22 cellular contexts compared by ENCODE assay signal in the genomic region with DNA sequence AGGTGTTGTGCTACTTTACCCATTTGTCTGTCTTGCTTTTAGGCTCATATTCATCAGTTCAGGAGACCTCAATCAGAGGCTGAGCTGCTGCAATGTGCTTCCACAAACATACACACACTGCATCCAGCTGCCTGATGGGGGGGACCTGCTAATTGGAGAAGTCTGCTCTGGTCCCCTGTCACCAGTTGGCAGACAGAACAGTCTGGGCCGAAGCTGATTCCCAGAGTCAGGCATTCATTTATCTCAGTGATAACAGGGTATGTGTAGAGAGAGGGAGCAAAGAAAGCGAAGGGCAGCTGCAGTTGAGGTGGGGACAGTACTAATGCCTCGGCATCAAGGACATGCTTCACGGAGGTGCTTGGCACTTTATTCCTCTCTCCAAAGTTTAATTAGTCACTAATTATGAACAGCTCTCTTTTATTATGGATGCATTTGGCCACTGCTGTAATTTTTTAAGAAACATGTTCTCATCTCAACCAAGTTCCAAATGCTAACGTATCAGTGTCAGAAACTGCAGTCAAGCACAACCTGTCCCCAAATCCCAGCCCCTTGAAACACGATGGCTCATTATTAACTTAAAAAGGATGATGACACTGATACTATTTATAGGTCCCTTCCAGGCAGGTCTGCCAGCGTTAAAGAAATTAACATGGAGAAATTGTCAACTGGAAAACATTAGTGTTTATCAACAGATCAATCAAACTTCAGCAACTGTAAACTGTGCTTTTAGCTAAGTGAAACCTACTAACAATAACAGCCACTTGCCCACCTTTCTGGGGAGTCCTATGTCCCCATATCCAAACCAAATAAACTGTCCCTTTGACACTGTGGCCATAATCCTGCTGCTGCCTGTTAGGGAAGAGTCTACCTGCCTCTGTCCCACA.
DNase-seq lines count a peak whose midpoint lies in the region; ATAC-seq and TF ChIP-seq lines count a peak whose summit lies in the region.
"Had no signal": no experiment of that assay in that cellular context is flagged by ENCODE, and none has a peak within 500 bp of the region (broad histone marks: within the 10 kb centered on the region; RNA-seq: fewer than 3 reads in every experiment).

No MANE protein-coding gene starts in this region.

- no peaks in the 10 kb centered on the region for H3K36me3 Mint-ChIP-seq in MCF 10A (ENCODE audit: insufficient read depth, unreplicated experiment)
- H3K36me3 Mint-ChIP-seq in activated CD8-positive, alpha-beta T cell treated with anti-CD3 and anti-CD28 coated beads, Interleukin-2, amount 10 ng/mL, durations not matched to agents 7 days and 5 days (ENCODE audit: low read depth), result no peaks in the 10 kb centered on the region
- H3K36me3 Mint-ChIP-seq: CD8-positive, alpha-beta memory T cell; IgD-negative memory B cell; stimulated activated naive B cell treated with anti-CD40 and anti-IgM and Interleukin-4, amounts not matched to agents 10 μg/mL and 1 μg/mL and 100 μg/mL, for 72 hours had no signal

- DNase-seq in mammary epithelial cell (no peak), MCF 10A (ENCODE audit: unreplicated experiment) (no peak), NCI-H748 (lab: John Stamatoyannopoulos, UW; ENCODE audit: unreplicated experiment) (peak; percentile 56), dorsolateral prefrontal cortex (no peak), trophoblast cell (no peak)
- DNase-seq in stimulated activated CD4-positive, alpha-beta T cell treated with anti-CD3 and anti-CD28 coated beads, Interleukin-4, amount 100 ng/mL, for 4 hours, result no peak
- no peak for DNase-seq in activated CD8-positive, alpha-beta T cell treated with anti-CD3 and anti-CD28 coated beads, Interleukin-2, amount 10 ng/mL, durations not matched to agents 7 days and 5 days
- DNase-seq: activated CD4-positive, alpha-beta T cell treated with anti-CD3 and anti-CD28 coated beads for 4 hours; activated gamma-delta T cell treated with Interleukin-2 at 50 U/mL for 16 hours; activated naive CD8-positive, alpha-beta T cell treated with anti-CD3 and anti-CD28 coated beads, Interleukin-2, amount 50 U/mL, for 24 hours; activated T-cell treated with anti-CD3 and anti-CD28 coated beads, Interleukin-2, amount 50 U/mL, for 4 hours; CD8-positive, alpha-beta memory T cell; NCI-H1048; NCI-H524; right lobe of liver; stimulated activated naive B cell treated with anti-CD40 and anti-IgM and Interleukin-4, amounts not matched to agents 10 μg/mL and 1 μg/mL and 100 μg/mL, for 72 hours; T-helper 9 cell had no signal

- no peak overlapping the region for H2AK5ac ChIP-seq in trophoblast cell (ENCODE audit: low read length)

- no peak overlapping the region for H2BK120ac ChIP-seq in trophoblast cell (ENCODE audit: insufficient read depth, low read length, poor library complexity)

- H3K4me1 ChIP-seq in mammary epithelial cell (ENCODE audit: insufficient read depth, low read length) (no peaks in the 10 kb centered on the region), trophoblast cell (ENCODE audit: control insufficient read depth in 1 of 2, insufficient read depth in 2 of 2, low read length in 2 of 2) (peaks cover 0 to 2% of the 10 kb centered on the region in 2 experiments)
- H3K4me1 ChIP-seq: right lobe of liver had no signal

- no peak overlapping the region for H3K27ac ChIP-seq in mammary epithelial cell (ENCODE audit: insufficient read depth, low read depth, low read length)
- peak overlapping the region in 33 of 59 donors; percentile 7 to 79 (median 52) for H3K27ac ChIP-seq in dorsolateral prefrontal cortex
- no peak overlapping the region for H3K27ac ChIP-seq in trophoblast cell (ENCODE audit: low read depth, low read length)
- H3K27ac ChIP-seq: right lobe of liver, VCaP had no signal

- no peaks in the 10 kb centered on the region for H3K9me3 Mint-ChIP-seq in MCF 10A (ENCODE audit: unreplicated experiment)
- H3K9me3 Mint-ChIP-seq in activated CD8-positive, alpha-beta T cell treated with anti-CD3 and anti-CD28 coated beads, Interleukin-2, amount 10 ng/mL, durations not matched to agents 7 days and 5 days (ENCODE audit: insufficient read depth), result no peaks in the 10 kb centered on the region

- H3K4me3 ChIP-seq in mammary epithelial cell (replicated peaks in 1 of 3; ENCODE audit: insufficient read depth in 1 of 3, low read depth in 2 of 3, low read length in 3 of 3), result no peak overlapping the region
- H3K4me3 ChIP-seq in dorsolateral prefrontal cortex, result peak overlapping the region in 4 of 59 donors; percentile 3 to 24 (median 10)
- H3K4me3 ChIP-seq in trophoblast cell (ENCODE audit: low read depth, low read length), result no peak overlapping the region
- H3K4me3 ChIP-seq: lung, right lobe of liver had no signal

- H3K18ac ChIP-seq in trophoblast cell (ENCODE audit: low read length), result no peak overlapping the region

- H4K91ac ChIP-seq in trophoblast cell (ENCODE audit: low read depth, low read length), result peak overlapping the region; percentile 43

- H2AFZ ChIP-seq in mammary epithelial cell (ENCODE audit: low read depth, low read length) (peak overlapping the region; percentile 11), trophoblast cell (ENCODE audit: insufficient read depth, low read length, poor library complexity) (no peak overlapping the region)

- dilution Hi-C loops in mammary epithelial cell (cut with HindIII; ENCODE audit: low sequenced_read_pairs), result no loop called here

- no peaks in the 10 kb centered on the region for H3K79me1 ChIP-seq in trophoblast cell (ENCODE audit: low read length)

- intact Hi-C loops in mammary epithelial cell (cut with micrococcal nuclease), result loop anchor here (10.0 kb wide), 3 partner anchors 226 to 836 kb away; no protein-coding TSS in a partner anchor
- intact Hi-C loops in MCF 10A (cut with micrococcal nuclease), result loop anchor here (10.0 kb wide), 4 partner anchors 226 to 1216 kb away; no protein-coding TSS in a partner anchor
- intact Hi-C loops in dorsolateral prefrontal cortex (cut with DNase I), result no loop called here

- WGBS in mammary epithelial cell (ENCODE audit: low coverage, missing lambda C conversion rate), result 81% methylated on average over 7 of the region's 7 CpGs
- no CpG with 5 or more reads among the region's 7 CpGs for WGBS in trophoblast cell (ENCODE audit: extremely low coverage, insufficient coverage, insufficient read length)

- TF ChIP-seq CTCF in mammary epithelial cell (conservative IDR thresholded peaks at IDR 0.05 in 1 of 2, IDR thresholded peaks at IDR 0.05 in 1 of 2; ENCODE audit: extremely low read depth in 1 of 2, insufficient read depth in 1 of 2, low read depth in 1 of 2, low read length in 2 of 2) (no peak), MCF 10A (IDR thresholded peaks at IDR 0.05; ENCODE audit: unreplicated experiment) (no peak), dorsolateral prefrontal cortex (IDR thresholded peaks at IDR 0.05 in 54 of 56, conservative IDR thresholded peaks at IDR 0.05 in 2 of 56; ENCODE audit: low read depth in 1 of 56, partially characterized antibody in 56 of 56) (no peak)

- H3K14ac ChIP-seq in trophoblast cell (ENCODE audit: low read length), result no peak overlapping the region

- no peaks in the 10 kb centered on the region for H3K9me3 ChIP-seq in mammary epithelial cell (replicated peaks; ENCODE audit: insufficient read depth, low read length)
- H3K9me3 ChIP-seq in trophoblast cell (ENCODE audit: insufficient read depth, low read depth, low read length), result no peaks in the 10 kb centered on the region
- H3K9me3 ChIP-seq: right lobe of liver had no signal

- in situ Hi-C loops in mammary epithelial cell (cut with MboI; ENCODE audit: low sequenced_read_pairs in 2 of 2), result no loop called here

- H3K79me2 ChIP-seq in mammary epithelial cell (ENCODE audit: insufficient read depth, low read length), result no peaks in the 10 kb centered on the region
- H3K79me2 ChIP-seq in trophoblast cell (ENCODE audit: control insufficient read depth, insufficient read depth, low read length, poor library complexity), result no peaks in the 10 kb centered on the region

- H2BK5ac ChIP-seq in trophoblast cell (ENCODE audit: low read depth, low read length, poor library complexity), result no peak overlapping the region

- H3K27me3 ChIP-seq in mammary epithelial cell (ENCODE audit: insufficient read depth, low read length) (no peaks in the 10 kb centered on the region), dorsolateral prefrontal cortex (peaks cover 0 to 3% (median 0%) of the 10 kb centered on the region in 45 donors), trophoblast cell (ENCODE audit: insufficient read depth, low read length) (no peaks in the 10 kb centered on the region)
- H3K27me3 ChIP-seq: right lobe of liver had no signal

- H3K4ac ChIP-seq in trophoblast cell (ENCODE audit: low read depth, low read length), result no peak overlapping the region

- H4K20me1 ChIP-seq in mammary epithelial cell (ENCODE audit: insufficient read depth, low read length), result no peaks in the 10 kb centered on the region

- no peak overlapping the region for H3K4me3 Mint-ChIP-seq in MCF 10A (ENCODE audit: unreplicated experiment)
- H3K4me3 Mint-ChIP-seq in activated CD8-positive, alpha-beta T cell treated with anti-CD3 and anti-CD28 coated beads, Interleukin-2, amount 10 ng/mL, durations not matched to agents 7 days and 5 days, result no peak overlapping the region
- H3K4me3 Mint-ChIP-seq: activated naive CD8-positive, alpha-beta T cell treated with anti-CD3 and anti-CD28 coated beads, Interleukin-2, amount 50 U/mL, for 24 hours; activated T-cell treated with anti-CD3 and anti-CD28 coated beads, Interleukin-2, amount 50 U/mL, for 4 hours; B cell; CD8-positive, alpha-beta memory T cell; IgD-negative memory B cell; stimulated activated naive B cell treated with anti-CD40 and anti-IgM and Interleukin-4, amounts not matched to agents 10 μg/mL and 1 μg/mL and 100 μg/mL, for 72 hours had no signal

- H3K27me3 Mint-ChIP-seq in MCF 10A (ENCODE audit: insufficient read depth, unreplicated experiment), result no peaks in the 10 kb centered on the region
- no peaks in the 10 kb centered on the region for H3K27me3 Mint-ChIP-seq in activated CD8-positive, alpha-beta T cell treated with anti-CD3 and anti-CD28 coated beads, Interleukin-2, amount 10 ng/mL, durations not matched to agents 7 days and 5 days (ENCODE audit: low read depth)
- H3K27me3 Mint-ChIP-seq: activated naive CD8-positive, alpha-beta T cell treated with anti-CD3 and anti-CD28 coated beads, Interleukin-2, amount 50 U/mL, for 24 hours; B cell; CD8-positive, alpha-beta memory T cell; IgD-negative memory B cell; stimulated activated naive B cell treated with anti-CD40 and anti-IgM and Interleukin-4, amounts not matched to agents 10 μg/mL and 1 μg/mL and 100 μg/mL, for 72 hours had no signal

- H3K36me3 ChIP-seq in mammary epithelial cell (ENCODE audit: insufficient read depth, low read length) (no peaks in the 10 kb centered on the region), trophoblast cell (ENCODE audit: control insufficient read depth in 1 of 2, insufficient read depth in 2 of 2, low read length in 2 of 2) (no peaks in the 10 kb centered on the region)
- H3K36me3 ChIP-seq: right lobe of liver had no signal

- H3K4me1 Mint-ChIP-seq in MCF 10A (ENCODE audit: insufficient read depth, unreplicated experiment), result no peaks in the 10 kb centered on the region
- no peaks in the 10 kb centered on the region for H3K4me1 Mint-ChIP-seq in activated CD8-positive, alpha-beta T cell treated with anti-CD3 and anti-CD28 coated beads, Interleukin-2, amount 10 ng/mL, durations not matched to agents 7 days and 5 days (ENCODE audit: low read depth)
- H3K4me1 Mint-ChIP-seq: activated naive CD8-positive, alpha-beta T cell treated with anti-CD3 and anti-CD28 coated beads, Interleukin-2, amount 50 U/mL, for 24 hours; B cell; CD8-positive, alpha-beta memory T cell; IgD-negative memory B cell; stimulated activated naive B cell treated with anti-CD40 and anti-IgM and Interleukin-4, amounts not matched to agents 10 μg/mL and 1 μg/mL and 100 μg/mL, for 72 hours had no signal

- no peak overlapping the region for H3K27ac Mint-ChIP-seq in MCF 10A (ENCODE audit: low read depth, unreplicated experiment)
- H3K27ac Mint-ChIP-seq in activated CD8-positive, alpha-beta T cell treated with anti-CD3 and anti-CD28 coated beads, Interleukin-2, amount 10 ng/mL, durations not matched to agents 7 days and 5 days, result no peak overlapping the region
- H3K27ac Mint-ChIP-seq: activated naive CD8-positive, alpha-beta T cell treated with anti-CD3 and anti-CD28 coated beads, Interleukin-2, amount 50 U/mL, for 24 hours; B cell; CD8-positive, alpha-beta memory T cell; IgD-negative memory B cell; stimulated activated naive B cell treated with anti-CD40 and anti-IgM and Interleukin-4, amounts not matched to agents 10 μg/mL and 1 μg/mL and 100 μg/mL, for 72 hours had no signal

- H3K9ac ChIP-seq in mammary epithelial cell (ENCODE audit: insufficient read depth, low read length), result no peak overlapping the region
- no peak overlapping the region for H3K9ac ChIP-seq in trophoblast cell (ENCODE audit: low read length)

- BruUV-seq in mammary epithelial cell (replicated peaks; lab: Mats Ljungman, UMichigan) (no TSS peak), MCF 10A (replicated peaks; lab: Mats Ljungman, UMichigan) (no TSS peak)

- no peak overlapping the region for H3K4me2 ChIP-seq in mammary epithelial cell (ENCODE audit: insufficient read depth, low read depth, low read length)
- H3K4me2 ChIP-seq in trophoblast cell (ENCODE audit: low read length), result no peak overlapping the region

- no peak overlapping the region for H4K12ac ChIP-seq in trophoblast cell (ENCODE audit: low read depth, low read length)

- no peak overlapping the region for H3K23ac ChIP-seq in trophoblast cell (ENCODE audit: low read length)

- no peak overlapping the region for H4K8ac ChIP-seq in trophoblast cell (ENCODE audit: low read depth, low read length)

- POLR2A ChIA-PET in MCF 10A (lab: Yijun Ruan, JAX), result no interaction called here
- POLR2A ChIA-PET in activated CD8-positive, alpha-beta T cell treated with anti-CD3 and anti-CD28 coated beads, Interleukin-2, amount 10 ng/mL, durations not matched to agents 7 days and 5 days (lab: Charles Lee), result no interaction called here

- no peak for ATAC-seq in HG03354 (IDR thresholded peaks at IDR 0.05; ENCODE audit: poor library complexity, severe bottlenecking, unreplicated experiment)
- ATAC-seq in activated CD8-positive, alpha-beta T cell treated with anti-CD3 and anti-CD28 coated beads, Interleukin-2, amount 10 ng/mL, durations not matched to agents 7 days and 5 days, result no peak
- ATAC-seq: activated naive CD8-positive, alpha-beta T cell treated with anti-CD3 and anti-CD28 coated beads, Interleukin-2, amount 50 U/mL, for 24 hours; activated T-cell treated with anti-CD3 and anti-CD28 coated beads, Interleukin-2, amount 50 U/mL, for 4 hours; right lobe of liver; stimulated activated naive B cell treated with anti-CD40 and anti-IgM and Interleukin-4, amounts not matched to agents 10 μg/mL and 1 μg/mL and 100 μg/mL, for 72 hours had no signal

- CTCF ChIA-PET in mammary epithelial cell (lab: Charles Lee; ENCODE audit: low non-redundant PET) (no interaction called here), MCF 10A (lab: Yijun Ruan, JAX) (interaction anchor here (0.6 to 1.1 kb wide), 2 partner anchors 9 to 18 kb away, joined by 4 to 5 read pairs; no protein-coding TSS in a partner anchor)
- CTCF ChIA-PET in activated CD8-positive, alpha-beta T cell treated with anti-CD3 and anti-CD28 coated beads, Interleukin-2, amount 10 ng/mL, durations not matched to agents 7 days and 5 days (lab: Charles Lee), result no interaction called here

- H2BK12ac ChIP-seq in trophoblast cell (ENCODE audit: low read length), result no peak overlapping the region

Comparison
In these comparisons a context has a peak if more than half of its experiments do, and no peak if none do; other contexts are left out.
1. H3K27ac ChIP-seq: peak in dorsolateral prefrontal cortex (33 of 59); none in mammary epithelial cell (single experiment) and trophoblast cell (single experiment).
2. intact Hi-C loops: an anchor here in mammary epithelial cell (10.0 kb wide) and MCF 10A (10.0 kb wide); none called in dorsolateral prefrontal cortex.